Comparison of ENCODE assay signal across 14 cellular contexts in the genomic region with DNA sequence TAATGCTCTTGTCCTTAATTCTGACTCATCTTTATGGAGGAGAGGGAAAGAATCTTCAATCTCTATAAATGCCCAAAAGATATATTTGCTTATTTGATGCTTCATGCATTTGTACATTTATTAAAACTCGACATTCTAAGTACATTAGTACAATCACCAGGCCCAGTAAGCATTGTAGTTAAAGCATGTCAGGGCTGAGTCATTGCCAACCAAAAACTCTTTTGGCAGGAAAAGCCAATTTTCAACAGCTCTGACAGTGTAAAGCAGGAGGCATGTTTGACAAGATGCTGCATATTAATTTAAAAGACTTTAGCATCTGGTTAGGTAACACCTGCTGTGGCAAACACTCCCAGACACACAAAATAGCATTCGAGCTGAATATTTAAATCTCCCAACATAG.
A peak's percentile ranks its signal among the peaks of the same experiment; 100 is the strongest.
DNase-seq lines count a peak whose midpoint lies in the region; ATAC-seq and TF ChIP-seq lines count a peak whose summit lies in the region.
"Had no signal": no experiment of that assay in that cellular context is flagged by ENCODE, and none has a peak within 500 bp of the region (broad histone marks: within the 10 kb centered on the region; RNA-seq: fewer than 3 reads in every experiment).

No MANE protein-coding gene starts in this region.

- TF ChIP-seq POLR2A in upper lobe of left lung (IDR thresholded peaks at IDR 0.05), result no peak

- H3K27me3 ChIP-seq in upper lobe of left lung, result no peaks in the 10 kb centered on the region

- in situ Hi-C loops in G401 (cut with HindIII; ENCODE audit: low sequenced_read_pairs), result no loop called here

- no peak for TF ChIP-seq EP300 in upper lobe of left lung (IDR thresholded peaks at IDR 0.05)

- no peaks in the 10 kb centered on the region for H3K4me1 ChIP-seq in upper lobe of left lung

- DNase-seq in G401 (ENCODE audit: low spot score) (peak; percentile 75), NCI-H446 (lab: John Stamatoyannopoulos, UW) (peak; percentile 86 to 92), dedifferentiated amniotic fluid mesenchymal stem cell (ENCODE audit: extremely low spot score) (peak; percentile 46), skeletal muscle cell (ENCODE audit: low read depth) (peak; percentile 9), upper lobe of left lung (no peak), NCI-H1417 (lab: John Stamatoyannopoulos, UW) (no peak)
- no peak for DNase-seq in activated CD4-positive, alpha-beta T cell treated with anti-CD3 and anti-CD28 coated beads for 4 hours
- DNase-seq: activated CD8-positive, alpha-beta memory T cell treated with anti-CD3 and anti-CD28 coated beads, Interleukin-2, amount 10 ng/mL, durations not matched to agents 7 days and 5 days; CD8-positive, alpha-beta T cell; dermis blood vessel endothelial cell; NCI-H1092 treated with DMSO at 0.1 percent for 48 hours; NCI-H748 treated with DMSO at 0.1 percent for 48 hours; SIG-M5; stimulated activated naive CD8-positive, alpha-beta T cell treated with anti-CD3 and anti-CD28 coated beads, Interleukin-15, amount 100 ng/mL, for 72 hours had no signal

- H3K9me3 ChIP-seq in upper lobe of left lung, result no peaks in the 10 kb centered on the region

- H3K4me3 ChIP-seq in skeletal muscle cell (ENCODE audit: low read depth, low read length) (no peak overlapping the region), upper lobe of left lung (no peak overlapping the region)

- H3K27ac ChIP-seq in upper lobe of left lung, result no peak overlapping the region

- no peak for ATAC-seq in upper lobe of left lung (ENCODE audit: low FRiP score in 2 of 2)
- ATAC-seq: activated CD8-positive, alpha-beta memory T cell treated with anti-CD3 and anti-CD28 coated beads, Interleukin-2, amount 10 ng/mL, durations not matched to agents 7 days and 5 days; CD8-positive, alpha-beta T cell; stimulated activated naive CD8-positive, alpha-beta T cell treated with anti-CD3 and anti-CD28 coated beads, Interleukin-15, amount 100 ng/mL, for 72 hours had no signal

- WGBS in upper lobe of left lung, 2 donors, result 60 to 72% methylated on average over 2 of the region's 2 CpGs

- no peaks in the 10 kb centered on the region for H3K36me3 ChIP-seq in upper lobe of left lung

- TF ChIP-seq CTCF in upper lobe of left lung (IDR thresholded peaks at IDR 0.05), result no peak

Comparison
In these comparisons a context has a peak if more than half of its experiments do, and no peak if none do; other contexts are left out.
1. DNase-seq: peak in G401 (single experiment), NCI-H446 (2 of 2), dedifferentiated amniotic fluid mesenchymal stem cell (single experiment) and skeletal muscle cell (single experiment); none in upper lobe of left lung (0 of 2), activated CD4-positive, alpha-beta T cell treated with anti-CD3 and anti-CD28 coated beads for 4 hours (0 of 2) and NCI-H1417 (0 of 3).